14 cellular contexts compared by ENCODE assay signal in genomic region chr5:125011419-125011818, GRCh38.
A peak's percentile ranks its signal among the peaks of the same experiment; 100 is the strongest.
DNase-seq lines count a peak whose midpoint lies in the region; ATAC-seq, FAIRE-seq and TF ChIP-seq lines count a peak whose summit lies in the region.
"Had no signal": no experiment of that assay in that cellular context is flagged by ENCODE, and none has a peak within 500 bp of the region (broad histone marks: within the 10 kb centered on the region; RNA-seq: fewer than 3 reads in every experiment).

No MANE protein-coding gene starts in this region.

- no peaks in the 10 kb centered on the region for H3K79me2 ChIP-seq in GM12878 (ENCODE audit: control insufficient read depth, insufficient read depth, low read length)

- no peak for TF ChIP-seq RAD21 in GM12878 (IDR thresholded peaks at IDR 0.05; ENCODE audit: insufficient read depth, low read depth, low read length)

- H3K27me3 ChIP-seq in GM12878 (replicated peaks in 1 of 2; ENCODE audit: control insufficient read depth in 2 of 2, insufficient read depth in 2 of 2, low read length in 1 of 2) (no peaks in the 10 kb centered on the region), skeletal muscle satellite cell (ENCODE audit: control insufficient read depth, insufficient read depth, low read length) (no peaks in the 10 kb centered on the region)
- H3K27me3 ChIP-seq: vagina had no signal

- no peaks in the 10 kb centered on the region for H3K36me3 ChIP-seq in GM12878 (ENCODE audit: control insufficient read depth in 2 of 2, insufficient read depth in 2 of 2, low read length in 1 of 2)
- H3K36me3 ChIP-seq in skeletal muscle satellite cell (ENCODE audit: insufficient read depth, low read length), result no peaks in the 10 kb centered on the region
- H3K36me3 ChIP-seq: vagina had no signal

- H3K4me2 ChIP-seq in GM12878 (ENCODE audit: control insufficient read depth, insufficient read depth) (peak overlapping the region; percentile 75), skeletal muscle satellite cell (ENCODE audit: low read length) (peak overlapping the region; percentile 35)

- H3K4me1 ChIP-seq in GM12878 (ENCODE audit: control insufficient read depth, insufficient read depth, low read length), result peaks cover 17% of the 10 kb centered on the region
- H3K4me1 ChIP-seq in skeletal muscle satellite cell (ENCODE audit: control insufficient read depth, insufficient read depth, low read length), result peaks cover 5% of the 10 kb centered on the region
- H3K4me1 ChIP-seq: vagina had no signal

- TF ChIP-seq CTCF in GM12878 (IDR thresholded peaks at IDR 0.05 in 2 of 3, conservative IDR thresholded peaks at IDR 0.05 in 1 of 3; ENCODE audit: control insufficient read depth in 2 of 3, extremely low read depth in 1 of 3, insufficient read depth in 1 of 3, low read depth in 3 of 3, low read length in 3 of 3), result no peak

- no peak overlapping the region for H3K9ac ChIP-seq in GM12878 (ENCODE audit: control insufficient read depth, insufficient read depth, low read length)
- no peak overlapping the region for H3K9ac ChIP-seq in skeletal muscle satellite cell (ENCODE audit: low read depth, low read length)

- H3K9me3 ChIP-seq in GM12878 (replicated peaks; ENCODE audit: control insufficient read depth, insufficient read depth, low read length) (no peaks in the 10 kb centered on the region), skeletal muscle satellite cell (replicated peaks; ENCODE audit: low read length) (no peaks in the 10 kb centered on the region)
- H3K9me3 ChIP-seq: vagina had no signal

- TF ChIP-seq POLR2A in GM12878 (IDR thresholded peaks at IDR 0.05; ENCODE audit: low read depth, low read length), result no peak

- POLR2A ChIA-PET in GM12878 (lab: Charles Lee), result no interaction called here

- 69% methylated on average over 2 of the region's 2 CpGs for WGBS in GM12878 (ENCODE audit: insufficient coverage, insufficient replicate concordance, low lambda C conversion rate, missing lambda C conversion rate)

- intact Hi-C loops in GM12878 (cut with micrococcal nuclease; ENCODE audit: unreplicated experiment), result no loop called here

- peak; percentile 44 for FAIRE-seq in GM12878 (lab: Jason Lieb, UNC)
- FAIRE-seq: colon had no signal

- H2AFZ ChIP-seq in GM12878 (ENCODE audit: control insufficient read depth, low read depth, low read length), result peak overlapping the region; percentile 39

- peak; percentile 3 for ATAC-seq in HG02678 (IDR thresholded peaks at IDR 0.05; ENCODE audit: unreplicated experiment)
- no peak; the same call in 1 of the 3 replicates for ATAC-seq in GM12878
- no peak for ATAC-seq in GM21737 (IDR thresholded peaks at IDR 0.05; ENCODE audit: unreplicated experiment)
- ATAC-seq: activated naive CD8-positive, alpha-beta T cell treated with anti-CD3 and anti-CD28 coated beads, Interleukin-2, amount 50 U/mL, for 24 hours; esophagus mucosa; stimulated activated effector memory CD8-positive, alpha-beta T cell treated with anti-CD3 and anti-CD28 coated beads, Interleukin-12 subunit alpha, Interleukin-12 subunit beta, amount 100 ng/mL, for 72 hours had no signal

- DNase-seq in SIG-M5 treated with dmso at 0.1 percent for 504 hours (lab: John Stamatoyannopoulos, UW; ENCODE audit: unreplicated experiment) (peak; percentile 30), SIG-M5 (lab: John Stamatoyannopoulos, UW) (no peak), GM12878 (ENCODE audit: low read depth, low spot score) (no peak), NCI-H2081 (lab: John Stamatoyannopoulos, UW) (no peak), kidney glomerular epithelial cell (lab: John Stamatoyannopoulos, UW) (no peak)
- DNase-seq: activated CD4-positive, CD25-positive, alpha-beta regulatory T cell; activated naive CD8-positive, alpha-beta T cell treated with anti-CD3 and anti-CD28 coated beads, Interleukin-2, amount 50 U/mL, for 24 hours had no signal

- BruUV-seq in GM12878 (replicated peaks; lab: Mats Ljungman, UMichigan), result no TSS peak

- RAD21 ChIA-PET in GM12878 (lab: Charles Lee; ENCODE audit: unreplicated experiment), result interaction anchor here (0.8 to 1.6 kb wide), 9 partner anchors 11 to 263 kb away, joined by 3 to 5 read pairs (median 4); no protein-coding TSS in a partner anchor

- H3K27ac ChIP-seq in GM12878 (ENCODE audit: control insufficient read depth, insufficient read depth), result no peak overlapping the region
- H3K27ac ChIP-seq: vagina had no signal

- CTCF ChIA-PET in GM12878 (lab: Yijun Ruan, JAX), result interaction anchor here (0.9 to 1.4 kb wide), 2 partner anchors 9 to 15 kb away, joined by 3 to 4 read pairs; no protein-coding TSS in a partner anchor

- no peak overlapping the region for H3K4me3 ChIP-seq in GM12878
- no peak overlapping the region for H3K4me3 ChIP-seq in skeletal muscle satellite cell (ENCODE audit: low read length)
- H3K4me3 ChIP-seq: vagina had no signal

- SMC1A ChIA-PET in GM12878 (lab: Charles Lee; ENCODE audit: uncharacterized antibody, unreplicated experiment), result interaction anchor here (0.6 to 2.4 kb wide), 13 partner anchors 8 to 263 kb away, joined by 3 to 10 read pairs (median 3); no protein-coding TSS in a partner anchor

- no peak for TF ChIP-seq EP300 in GM12878 (IDR thresholded peaks at IDR 0.05; ENCODE audit: borderline replicate concordance in 1 of 2, control insufficient read depth in 1 of 2, low read depth in 2 of 2, low read length in 2 of 2)

- in situ Hi-C loops in GM12878 (cut with MboI), result no loop called here

- H4K20me1 ChIP-seq in GM12878 (ENCODE audit: control insufficient read depth, insufficient read depth), result no peaks in the 10 kb centered on the region

TF ChIP-seq in GM12878, 131 proteins besides CTCF, POLR2A, EP300 and RAD21:
- no peak for TF ChIP-seq NFIC (IDR thresholded peaks at IDR 0.05; ENCODE audit: low read depth, low read length)
- TF ChIP-seq DPF2 (IDR thresholded peaks at IDR 0.05), result 0 out of 2 replicates have a peak, but pooled peaks have one; percentile 8
- no peak for TF ChIP-seq CEBPB (IDR thresholded peaks at IDR 0.05; ENCODE audit: borderline replicate concordance in 1 of 2, low read depth in 2 of 2, low read length in 2 of 2)
- no peak for TF ChIP-seq ZNF592 (IDR thresholded peaks at IDR 0.05)
- no peak for TF ChIP-seq MAX (IDR thresholded peaks at IDR 0.05; ENCODE audit: low read depth, low read length)
